In genomic region chr3:131231710-131232348, GRCh38 we compare ENCODE assay signal across 13 cellular contexts.
DNase-seq lines count a peak whose midpoint lies in the region; ATAC-seq, FAIRE-seq and TF ChIP-seq lines count a peak whose summit lies in the region.
"Had no signal": no experiment of that assay in that cellular context is flagged by ENCODE, and none has a peak within 500 bp of the region (broad histone marks: within the 10 kb centered on the region; RNA-seq: fewer than 3 reads in every experiment).

No MANE protein-coding gene starts in this region.

- H3K27ac ChIP-seq in breast epithelium, result no peak overlapping the region
- no peak overlapping the region for H3K27ac ChIP-seq in transverse colon
- H3K27ac ChIP-seq: tibial nerve had no signal

- H3K9me3 Mint-ChIP-seq in MCF 10A (ENCODE audit: unreplicated experiment) (no peaks in the 10 kb centered on the region), WTC11 (no peaks in the 10 kb centered on the region)

- DNase-seq in MCF 10A (ENCODE audit: unreplicated experiment), result peak; percentile 5
- DNase-seq in breast epithelium (ENCODE audit: low spot score in 2 of 2), result no peak
- DNase-seq in NCI-H146 (lab: John Stamatoyannopoulos, UW), result peak; percentile 38
- DNase-seq in bronchial epithelial cell (ENCODE audit: low read depth), result peak; percentile 12
- DNase-seq in WTC11 (ENCODE audit: low spot score), result no peak
- DNase-seq in transverse colon, result no peak
- no peak for DNase-seq in mucosa of gallbladder (ENCODE audit: low spot score)
- DNase-seq: activated CD4-positive, CD25-positive, alpha-beta regulatory T cell; central memory CD4-positive, alpha-beta T cell had no signal

- no TSS peak for BruUV-seq in MCF 10A (replicated peaks; lab: Mats Ljungman, UMichigan)

- TF ChIP-seq CTCF in MCF 10A (IDR thresholded peaks at IDR 0.05; ENCODE audit: unreplicated experiment), result no peak
- TF ChIP-seq CTCF in breast epithelium (IDR thresholded peaks at IDR 0.05), result no peak
- no peak for TF ChIP-seq CTCF in bronchial epithelial cell (IDR thresholded peaks at IDR 0.05; ENCODE audit: insufficient read depth, low read length, severe bottlenecking)
- no peak for TF ChIP-seq CTCF in WTC11 (IDR thresholded peaks at IDR 0.05)
- no peak for TF ChIP-seq CTCF in transverse colon (IDR thresholded peaks at IDR 0.05)

- POLR2A ChIA-PET in MCF 10A (lab: Yijun Ruan, JAX), result interaction anchor here (0.6 kb wide), 1 partner anchor 661 kb away, joined by 3 read pairs; no protein-coding TSS in a partner anchor
- POLR2A ChIA-PET in WTC11 (lab: Charles Lee), result no interaction called here

- H3K27me3 ChIP-seq in breast epithelium (no peaks in the 10 kb centered on the region), bronchial epithelial cell (ENCODE audit: control insufficient read depth, insufficient read depth, low read length) (no peaks in the 10 kb centered on the region), transverse colon (no peaks in the 10 kb centered on the region)
- H3K27me3 ChIP-seq: tibial nerve had no signal

- H3K36me3 ChIP-seq in breast epithelium (no peaks in the 10 kb centered on the region), bronchial epithelial cell (ENCODE audit: control insufficient read depth, insufficient read depth, low read length) (no peaks in the 10 kb centered on the region), transverse colon (no peaks in the 10 kb centered on the region)
- H3K36me3 ChIP-seq: tibial nerve had no signal

- 37 to 55% methylated on average over 3 of the region's 3 CpGs for WGBS in transverse colon (ENCODE audit: low coverage in 1 of 2), 2 donors

- no peak overlapping the region for H3K4me3 Mint-ChIP-seq in MCF 10A (ENCODE audit: unreplicated experiment)
- no peak overlapping the region for H3K4me3 Mint-ChIP-seq in WTC11
- H3K4me3 Mint-ChIP-seq: B cell had no signal

- H3K36me3 Mint-ChIP-seq in MCF 10A (ENCODE audit: insufficient read depth, unreplicated experiment), result no peaks in the 10 kb centered on the region
- H3K36me3 Mint-ChIP-seq in WTC11, result no peaks in the 10 kb centered on the region

- FAIRE-seq in bronchial epithelial cell (lab: Jason Lieb, UNC), result peak; percentile 96
- FAIRE-seq: RCC 7860 had no signal

- no peak for TF ChIP-seq POLR2A in breast epithelium (IDR thresholded peaks at IDR 0.05)
- no peak for TF ChIP-seq POLR2A in transverse colon (IDR thresholded peaks at IDR 0.05)

- H3K4me3 ChIP-seq in breast epithelium, result no peak overlapping the region
- H3K4me3 ChIP-seq in bronchial epithelial cell (ENCODE audit: low read depth, low read length), result no peak overlapping the region
- no peak overlapping the region for H3K4me3 ChIP-seq in transverse colon
- H3K4me3 ChIP-seq: tibial nerve had no signal

- H3K27ac Mint-ChIP-seq in MCF 10A (ENCODE audit: low read depth, unreplicated experiment), result no peak overlapping the region
- no peak overlapping the region for H3K27ac Mint-ChIP-seq in WTC11
- H3K27ac Mint-ChIP-seq: B cell had no signal

- intact Hi-C loops in MCF 10A (cut with micrococcal nuclease), result no loop called here
- intact Hi-C loops in breast epithelium (cut with DNase I; ENCODE audit: low total_unique reads), result no loop called here
- intact Hi-C loops in transverse colon (cut with DNase I; ENCODE audit: low total_unique reads), result no loop called here

- H3K4me1 Mint-ChIP-seq in MCF 10A (ENCODE audit: insufficient read depth, unreplicated experiment) (no peaks in the 10 kb centered on the region), WTC11 (0 out of 2 replicates have a peak, but pooled peaks cover 2% of the 10 kb centered on the region)
- H3K4me1 Mint-ChIP-seq: B cell had no signal

- in situ Hi-C loops in transverse colon (cut with MboI; ENCODE audit: low pct_ligation_motif_present in 1 of 4, low pct_unique_long_range_greater_than_20kb in 1 of 4, low sequenced_read_pairs in 3 of 4), result no loop called here

- CTCF ChIA-PET in MCF 10A (lab: Yijun Ruan, JAX) (interaction anchor here (0.7 kb wide), 1 partner anchor 776 kb away, joined by 3 read pairs; no protein-coding TSS in a partner anchor), WTC11 (lab: Charles Lee) (no interaction called here)

- TF ChIP-seq EP300 in transverse colon (IDR thresholded peaks at IDR 0.05; ENCODE audit: low read depth), result no peak

- H3K27me3 Mint-ChIP-seq in MCF 10A (ENCODE audit: insufficient read depth, unreplicated experiment), result no peaks in the 10 kb centered on the region
- no peaks in the 10 kb centered on the region for H3K27me3 Mint-ChIP-seq in WTC11 (ENCODE audit: low read depth)
- H3K27me3 Mint-ChIP-seq: B cell had no signal

- no peak for ATAC-seq in WTC11
- ATAC-seq in HG02759 (IDR thresholded peaks at IDR 0.05; ENCODE audit: unreplicated experiment), result no peak

- H3K4me1 ChIP-seq in breast epithelium, result no peaks in the 10 kb centered on the region
- H3K4me1 ChIP-seq in transverse colon, result no peaks in the 10 kb centered on the region
- H3K4me1 ChIP-seq: tibial nerve had no signal

- H3K9me3 ChIP-seq in breast epithelium (no peaks in the 10 kb centered on the region), transverse colon (no peaks in the 10 kb centered on the region)
- H3K9me3 ChIP-seq: tibial nerve had no signal

TF ChIP-seq in WTC11, 78 proteins besides CTCF, POLR2A, EP300 and RAD21:
- TF ChIP-seq ZNF425 (CRISPR knock-in tag; conservative IDR thresholded peaks at IDR 0.05) (no peak), CDX4 (CRISPR knock-in tag; IDR thresholded peaks at IDR 0.05; ENCODE audit: borderline replicate concordance) (no peak), ATF2 (CRISPR knock-in tag; IDR thresholded peaks at IDR 0.05; ENCODE audit: borderline replicate concordance, low read depth) (no peak), ZNF423 (CRISPR knock-in tag; IDR thresholded peaks at IDR 0.05) (no peak), TP53 (CRISPR knock-in tag; IDR thresholded peaks at IDR 0.05) (no peak), ATF6 (CRISPR knock-in tag; IDR thresholded peaks at IDR 0.05) (no peak)

Comparison
In these comparisons a context has a peak if more than half of its experiments do, and no peak if none do; other contexts are left out.
1. DNase-seq: peak in MCF 10A (single experiment), NCI-H146 (single experiment) and bronchial epithelial cell (single experiment); none in breast epithelium (0 of 2), WTC11 (single experiment), transverse colon (single experiment) and mucosa of gallbladder (single experiment).